ENCODE assay signal across 8 cellular contexts in the genomic region with DNA sequence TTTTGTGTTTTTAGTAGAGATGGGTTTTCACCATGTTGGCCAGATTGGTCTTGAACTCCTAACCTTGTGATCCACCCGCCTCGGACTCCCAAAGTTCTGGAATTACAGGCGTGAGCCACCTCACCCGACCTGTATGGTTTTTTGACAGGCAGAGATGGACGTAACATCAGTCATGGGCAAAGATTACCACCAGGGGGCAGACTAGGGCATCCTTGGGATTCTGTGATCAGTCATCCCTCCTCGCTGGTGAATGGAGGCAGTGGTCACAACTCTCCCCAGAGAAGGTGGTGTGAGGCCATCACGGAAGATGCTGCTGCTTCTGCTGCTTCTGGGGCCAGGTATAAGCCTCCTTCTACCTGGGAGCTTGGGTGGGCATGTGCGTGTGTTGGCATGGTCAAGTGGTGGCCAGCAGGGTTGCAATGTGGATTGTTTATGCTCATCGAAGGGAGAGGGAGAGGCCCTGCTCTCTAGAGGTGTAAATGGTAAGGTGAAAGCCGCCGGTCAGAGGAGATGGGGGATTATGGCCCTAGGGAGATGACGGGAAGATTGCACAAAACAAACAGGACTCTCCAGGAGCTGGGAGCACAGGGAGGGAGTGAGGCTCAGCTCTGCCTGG.
DNase-seq lines count a peak whose midpoint lies in the region; ATAC-seq and TF ChIP-seq lines count a peak whose summit lies in the region.

No MANE protein-coding gene starts in this region.

- no peaks in the 10 kb centered on the region for H3K9me2 ChIP-seq in OCI-LY7 (ENCODE audit: insufficient read depth, low read length)

- TF ChIP-seq CTCF in 22Rv1 (IDR thresholded peaks at IDR 0.05) (peak; percentile 93), GM12875 (IDR thresholded peaks at IDR 0.05; ENCODE audit: borderline replicate concordance, insufficient read depth, low read depth, low read length) (peak; percentile 79), OCI-LY7 (conservative IDR thresholded peaks at IDR 0.05; ENCODE audit: low read length) (peak; percentile 77), gastrocnemius medialis (IDR thresholded peaks at IDR 0.05 in 4 of 5, conservative IDR thresholded peaks at IDR 0.05 in 1 of 5) (peak in 3 of 5 experiments; percentile 17 to 46 (median 29))

- H3K36me3 ChIP-seq in OCI-LY7 (ENCODE audit: insufficient read depth, low read length) (no peaks in the 10 kb centered on the region), gastrocnemius medialis (no peaks in the 10 kb centered on the region)

- H3K27me3 Mint-ChIP-seq in activated T-cell treated with anti-CD3 and anti-CD28 coated beads, Interleukin-2, amount 50 U/mL, for 4 hours (ENCODE audit: low read depth), result peaks cover 8% of the 10 kb centered on the region

- POLR2A ChIA-PET in OCI-LY7 (lab: Charles Lee), result no interaction called here

- no peaks in the 10 kb centered on the region for H3K27me3 ChIP-seq in gastrocnemius medialis

- H3K4me1 Mint-ChIP-seq in activated T-cell treated with anti-CD3 and anti-CD28 coated beads, Interleukin-2, amount 50 U/mL, for 4 hours (ENCODE audit: low read depth), result peaks cover 5% of the 10 kb centered on the region

- H3K4me1 ChIP-seq in OCI-LY7 (ENCODE audit: insufficient read depth, low read length, poor library complexity, severe bottlenecking) (no peaks in the 10 kb centered on the region), gastrocnemius medialis (peaks cover 0 to 11% of the 10 kb centered on the region in 2 donors)

- no peaks in the 10 kb centered on the region for H3K79me2 ChIP-seq in OCI-LY7 (ENCODE audit: insufficient read depth, low read depth, low read length)

- H3K36me3 Mint-ChIP-seq in activated T-cell treated with anti-CD3 and anti-CD28 coated beads, Interleukin-2, amount 50 U/mL, for 4 hours (ENCODE audit: insufficient read depth), result no peaks in the 10 kb centered on the region

- H3K4me3 Mint-ChIP-seq in activated T-cell treated with anti-CD3 and anti-CD28 coated beads, Interleukin-2, amount 50 U/mL, for 4 hours, result peak overlapping the region; percentile 81

- H3K4me3 ChIP-seq in GM12875 (ENCODE audit: low read depth, low read length) (no peak overlapping the region), OCI-LY7 (ENCODE audit: low read depth, low read length, poor library complexity, severe bottlenecking) (no peak overlapping the region), gastrocnemius medialis (no peak overlapping the region)

- no peaks in the 10 kb centered on the region for H3K9me3 Mint-ChIP-seq in activated T-cell treated with anti-CD3 and anti-CD28 coated beads, Interleukin-2, amount 50 U/mL, for 4 hours

- DNase-seq in OCI-LY7 (ENCODE audit: low spot score) (peak; percentile 66), germinal center (ENCODE audit: low spot score) (peak; percentile 34), gastrocnemius medialis (peak in 1 of 2 donors; percentile 31)
- DNase-seq in activated T-cell treated with anti-CD3 and anti-CD28 coated beads, Interleukin-2, amount 50 U/mL, for 4 hours, result peak; percentile 71

- H3K27ac ChIP-seq in 22Rv1, result no peak overlapping the region
- H3K27ac ChIP-seq in OCI-LY7 (ENCODE audit: low read depth, low read length, poor library complexity, severe bottlenecking), result no peak overlapping the region
- H3K27ac ChIP-seq in gastrocnemius medialis, result no peak overlapping the region

- intact Hi-C loops in OCI-LY7 (cut with micrococcal nuclease; ENCODE audit: unreplicated experiment) (no loop called here), gastrocnemius medialis (cut with DNase I; ENCODE audit: low total_unique reads) (no loop called here)

- TF ChIP-seq POLR2A in gastrocnemius medialis (IDR thresholded peaks at IDR 0.05), result no peak

- in situ Hi-C loops in gastrocnemius medialis (cut with MboI; ENCODE audit: low sequenced_read_pairs in 4 of 4), result loop anchor here in 1 of 4 donors (25.0 kb wide), 1 partner anchor 161 kb away; no protein-coding TSS in a partner anchor

- CTCF ChIA-PET in OCI-LY7 (lab: Charles Lee; ENCODE audit: unreplicated experiment), result no interaction called here

- ATAC-seq in HG02852 (IDR thresholded peaks at IDR 0.05; ENCODE audit: unreplicated experiment) (peak; percentile 84), gastrocnemius medialis (no peak), HG03342 (IDR thresholded peaks at IDR 0.05; ENCODE audit: unreplicated experiment) (no peak)
- ATAC-seq in activated T-cell treated with anti-CD3 and anti-CD28 coated beads, Interleukin-2, amount 50 U/mL, for 4 hours, result peak; percentile 82 to 92

- H3K4me2 ChIP-seq in OCI-LY7 (ENCODE audit: low read length), result no peak overlapping the region

- H4K20me1 ChIP-seq in OCI-LY7 (ENCODE audit: insufficient read depth, low read length), result no peaks in the 10 kb centered on the region

- no peak overlapping the region for H2AFZ ChIP-seq in OCI-LY7 (ENCODE audit: low read length)

- H3K9me3 ChIP-seq in OCI-LY7 (ENCODE audit: low read length), result no peaks in the 10 kb centered on the region
- H3K9me3 ChIP-seq in gastrocnemius medialis, result no peaks in the 10 kb centered on the region

- no TSS peak for BruUV-seq in OCI-LY7 (replicated peaks; lab: Mats Ljungman, UMichigan)

Comparison
In these comparisons a context has a peak if more than half of its experiments do, and no peak if none do; other contexts are left out.
1. CTCF ChIP-seq: peak in every context shown above with its lines; median percentile 93 in 22Rv1; 79 in GM12875; 77 in OCI-LY7; 29 in gastrocnemius medialis.
2. ATAC-seq: peak in HG02852 (single experiment) and activated T-cell treated with anti-CD3 and anti-CD28 coated beads, Interleukin-2, amount 50 U/mL, for 4 hours (2 of 2); none in gastrocnemius medialis (0 of 2) and HG03342 (single experiment).